ENCODE assay signal across 8 cellular contexts in genomic region chr5:134527156-134527960, GRCh38. TPM values are rescaled to one million over a fixed set of nuclear protein-coding genes. Genes with fewer than 3 reads are reported as not detected.
A peak's percentile ranks its signal among the peaks of the same experiment; 100 is the strongest.
DNase-seq lines count a peak whose midpoint lies in the region; ATAC-seq and TF ChIP-seq lines count a peak whose summit lies in the region.

No MANE protein-coding gene starts in this region.

- H3K4me3 ChIP-seq in left lung = peak overlapping the region; percentile 76 to 98

- no peaks in the 10 kb centered on the region for H3K27me3 ChIP-seq in left lung

- peak overlapping the region; percentile 94 for H3K27ac Mint-ChIP-seq in activated CD4-positive, alpha-beta T cell treated with anti-CD3 and anti-CD28 coated beads, Interleukin-2, amount 10 ng/mL, durations not matched to agents 24 days and 14 days

- no peaks in the 10 kb centered on the region for H3K36me3 ChIP-seq in left lung

- H3K27me3 Mint-ChIP-seq in activated CD4-positive, alpha-beta T cell treated with anti-CD3 and anti-CD28 coated beads, Interleukin-2, amount 10 ng/mL, durations not matched to agents 24 days and 14 days = no peaks in the 10 kb centered on the region

- H3K9me3 Mint-ChIP-seq in activated CD4-positive, alpha-beta T cell treated with anti-CD3 and anti-CD28 coated beads, Interleukin-2, amount 10 ng/mL, durations not matched to agents 24 days and 14 days = no peaks in the 10 kb centered on the region

- ATAC-seq in GM18909 (IDR thresholded peaks at IDR 0.05; ENCODE audit: poor library complexity, unreplicated experiment) = peak; percentile 49
- peak; percentile 37 for ATAC-seq in HG03159 (IDR thresholded peaks at IDR 0.05; ENCODE audit: unreplicated experiment)
- peak; percentile 74 for ATAC-seq in left lung

- intact Hi-C loops in activated CD4-positive, alpha-beta T cell treated with anti-CD3 and anti-CD28 coated beads, Interleukin-2, amount 10 ng/mL, durations not matched to agents 24 days and 14 days (cut with micrococcal nuclease) = loop anchor here (1.0 to 10.0 kb wide), 5 partner anchors 15 to 523 kb away; partner anchors contain the start of genes SEC24A and VDAC1
- intact Hi-C loops in left lung (cut with DNase I) = loop anchor here in 1 of 2 donors (10.0 kb wide), 1 partner anchor 113 kb away; the partner anchor contains the start of gene CDKN2AIPNL

- DNase-seq in AG08395 (ENCODE audit: low spot score) (peak; percentile 90), NCI-H460 (ENCODE audit: extremely low read depth, low read depth) (peak; percentile 77), cortex of kidney (lab: John Stamatoyannopoulos, UW) (peak; percentile 33), left lung (peak; percentile 84 to 96)
- peak; percentile 92 for DNase-seq in activated CD4-positive, alpha-beta T cell treated with anti-CD3 and anti-CD28 coated beads, Interleukin-2, amount 10 ng/mL, durations not matched to agents 24 days and 14 days
- DNase-seq in stimulated activated CD4-positive, alpha-beta T cell treated with anti-CD3 and anti-CD28 coated beads, Interleukin-2, amount 100 ng/mL, for 4 hours (ENCODE audit: low read depth) = peak; percentile 58

- peak; percentile 83 to 88 for TF ChIP-seq CTCF in left lung (IDR thresholded peaks at IDR 0.05)

- no peaks in the 10 kb centered on the region for H3K9me3 ChIP-seq in left lung

- H3K36me3 Mint-ChIP-seq in activated CD4-positive, alpha-beta T cell treated with anti-CD3 and anti-CD28 coated beads, Interleukin-2, amount 10 ng/mL, durations not matched to agents 24 days and 14 days (ENCODE audit: low read depth) = peaks cover 4% of the 10 kb centered on the region

- peak overlapping the region; percentile 91 to 94 for H3K27ac ChIP-seq in left lung

- peaks cover 22 to 48% of the 10 kb centered on the region in 2 donors for H3K4me1 ChIP-seq in left lung

- peak overlapping the region; percentile 89 for H3K4me3 Mint-ChIP-seq in activated CD4-positive, alpha-beta T cell treated with anti-CD3 and anti-CD28 coated beads, Interleukin-2, amount 10 ng/mL, durations not matched to agents 24 days and 14 days

- peaks cover 30% of the 10 kb centered on the region for H3K4me1 Mint-ChIP-seq in activated CD4-positive, alpha-beta T cell treated with anti-CD3 and anti-CD28 coated beads, Interleukin-2, amount 10 ng/mL, durations not matched to agents 24 days and 14 days

RNA-seq across cellular contexts. Expression of gene JADE2, which starts 1.9 kb away (rescaled TPM):
- 7.9 and 8.9 TPM in 2 replicates for total RNA-seq in NCI-H460 (2014; rRNA removed; shearing (Covaris generic))
- 9.3 and 21.8 TPM in 2 replicates for polyA plus RNA-seq in NCI-H460 (2014; cell fraction: nucleus; rRNA removed)
- 72.5 and 81.3 TPM in 2 replicates for total RNA-seq in activated CD4-positive, alpha-beta T cell treated with anti-CD3 and anti-CD28 coated beads, Interleukin-2, amount 10 ng/mL, durations not matched to agents 24 days and 14 days
- total RNA-seq in left lung = 10 to 100 TPM; 36.8 to 51.1 TPM

Comparison
In these comparisons a context has a peak if more than half of its experiments do, and no peak if none do; other contexts are left out.
1. Peak in every context shown above with its lines: DNase-seq, ATAC-seq, H3K4me3 ChIP-seq and H3K27ac ChIP-seq.
2. DNase-seq: peak in every context shown above with its lines; median percentile 92 in activated CD4-positive, alpha-beta T cell treated with anti-CD3 and anti-CD28 coated beads, Interleukin-2, amount 10 ng/mL, durations not matched to agents 24 days and 14 days; 90 in AG08395; 90 in left lung; 77 in NCI-H460; 58 in stimulated activated CD4-positive, alpha-beta T cell treated with anti-CD3 and anti-CD28 coated beads, Interleukin-2, amount 100 ng/mL, for 4 hours; 33 in cortex of kidney.